In the genomic region with DNA sequence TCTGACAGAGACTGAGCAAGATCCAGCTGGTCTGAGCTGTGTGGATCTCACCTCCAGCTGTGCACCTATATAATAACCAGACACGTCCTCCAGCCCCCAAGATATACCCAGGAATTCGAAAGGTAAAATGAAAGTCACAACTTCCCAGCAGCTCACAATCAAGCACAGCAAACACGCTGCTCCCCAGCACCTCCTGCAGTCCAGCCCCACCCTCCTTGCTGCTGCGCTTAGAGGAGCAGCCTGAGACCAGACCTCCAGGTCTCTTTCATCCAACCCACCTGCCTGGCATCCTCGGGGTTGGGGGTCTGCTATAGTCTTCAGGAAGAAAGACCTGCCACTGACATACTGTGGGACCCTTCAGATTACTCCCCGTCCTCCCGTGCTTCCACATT, we compare ENCODE assay signal across 19 cellular contexts. TPM values are rescaled to one million over a fixed set of nuclear protein-coding genes. Genes with fewer than 3 reads are reported as not detected.
DNase-seq lines count a peak whose midpoint lies in the region; ATAC-seq and TF ChIP-seq lines count a peak whose summit lies in the region.
"Had no signal": no experiment of that assay in that cellular context is flagged by ENCODE, and none has a peak within 500 bp of the region (broad histone marks: within the 10 kb centered on the region; RNA-seq: fewer than 3 reads in every experiment).

No MANE protein-coding gene starts in this region.

- peaks cover 10% of the 10 kb centered on the region for H3K9me3 Mint-ChIP-seq in GM23338
- H3K9me3 Mint-ChIP-seq in neural crest cell: no peaks in the 10 kb centered on the region

- no peak overlapping the region for H3K23ac ChIP-seq in mesenchymal stem cell (ENCODE audit: low read length in 2 of 2)

- H3K36me3 ChIP-seq in GM23338 (ENCODE audit: insufficient read depth) (no peaks in the 10 kb centered on the region), breast epithelium (no peaks in the 10 kb centered on the region), mesenchymal stem cell (ENCODE audit: control insufficient read depth in 1 of 2, insufficient read depth in 2 of 2, low read depth in 1 of 2, low read length in 2 of 2) (no peaks in the 10 kb centered on the region)
- H3K36me3 ChIP-seq: right atrium auricular region had no signal

- no peak overlapping the region for H2BK120ac ChIP-seq in mesenchymal stem cell (ENCODE audit: low read depth, low read length)

- no peaks in the 10 kb centered on the region for H4K20me1 ChIP-seq in GM23338 (replicated peaks; ENCODE audit: insufficient read depth)

- no peak overlapping the region for H3K14ac ChIP-seq in mesenchymal stem cell (ENCODE audit: low read length in 2 of 2)

- H2BK12ac ChIP-seq in mesenchymal stem cell (ENCODE audit: low read length in 2 of 2): no peak overlapping the region

- 71% methylated on average over 5 of the region's 7 CpGs for WGBS in mesenchymal stem cell

- no peak for TF ChIP-seq POLR2A in erythroblast (IDR thresholded peaks at IDR 0.05; ENCODE audit: low read length)
- TF ChIP-seq POLR2A in breast epithelium (IDR thresholded peaks at IDR 0.05): no peak

- H3K36me3 Mint-ChIP-seq in GM23338 (ENCODE audit: low read depth): no peaks in the 10 kb centered on the region
- peaks cover 2% of the 10 kb centered on the region for H3K36me3 Mint-ChIP-seq in neural crest cell (ENCODE audit: low read depth)

- no peaks in the 10 kb centered on the region for H3K9me2 ChIP-seq in GM23338 (ENCODE audit: insufficient read depth)

- ATAC-seq in GM23338: peak; percentile 77

- no peak overlapping the region for H4K91ac ChIP-seq in mesenchymal stem cell (ENCODE audit: low read length)

- DNase-seq in GM23338 (ENCODE audit: low spot score): peak; percentile 15
- DNase-seq in NCI-H69 (lab: John Stamatoyannopoulos, UW): peak; percentile 15
- peak; percentile 25 for DNase-seq in erythroblast (lab: John Stamatoyannopoulos, UW)
- no peak for DNase-seq in neural crest cell (ENCODE audit: low read depth, low spot score)
- no peak for DNase-seq in breast epithelium (ENCODE audit: low spot score in 2 of 2)
- no peak for DNase-seq in mesenchymal stem cell
- DNase-seq in cerebellum (ENCODE audit: low spot score): no peak
- DNase-seq: activated gamma-delta T cell treated with Interleukin-2 at 50 U/mL for 16 hours; Caco-2; hippocampal formation; NCI-H2081; occipital lobe; stimulated activated CD4-positive, alpha-beta T cell treated with anti-CD3 and anti-CD28 coated beads, Interleukin-15, amount 100 ng/mL, for 24 hours; trophoblast cell had no signal

- intact Hi-C loops in breast epithelium (cut with DNase I; ENCODE audit: low total_unique reads): no loop called here

- no peak overlapping the region for H3K27ac ChIP-seq in GM23338 (ENCODE audit: low read depth)
- H3K27ac ChIP-seq in breast epithelium: no peak overlapping the region
- H3K27ac ChIP-seq in mesenchymal stem cell (ENCODE audit: low read length, poor library complexity, severe bottlenecking): no peak overlapping the region
- H3K27ac ChIP-seq: KMS-11, right atrium auricular region had no signal

- H3K27ac Mint-ChIP-seq in GM23338 (no peak overlapping the region), neural crest cell (ENCODE audit: unreplicated experiment) (peak overlapping the region; percentile 47)

- H3K4me2 ChIP-seq in GM23338 (no peak overlapping the region), mesenchymal stem cell (ENCODE audit: low read length, poor library complexity, severe bottlenecking) (no peak overlapping the region)
- H3K4me2 ChIP-seq: KMS-11 had no signal

- peaks cover 11% of the 10 kb centered on the region for H3K27me3 Mint-ChIP-seq in GM23338 (ENCODE audit: insufficient read depth, low read depth, poor library complexity)
- H3K27me3 Mint-ChIP-seq in neural crest cell (ENCODE audit: low read depth): no peaks in the 10 kb centered on the region

- H3K4ac ChIP-seq in mesenchymal stem cell (ENCODE audit: low read depth in 1 of 2, low read length in 2 of 2): no peak overlapping the region

- H3K4me3 ChIP-seq in GM23338 (no peak overlapping the region), breast epithelium (peak overlapping the region in 1 of 3 donors; percentile 37), mesenchymal stem cell (ENCODE audit: insufficient read depth in 1 of 2, low read depth in 1 of 2, low read length in 2 of 2) (no peak overlapping the region)
- H3K4me3 ChIP-seq: right atrium auricular region had no signal

- no peak overlapping the region for H2BK15ac ChIP-seq in mesenchymal stem cell (ENCODE audit: low read depth, poor library complexity, severe bottlenecking)

- H2AK5ac ChIP-seq in mesenchymal stem cell (ENCODE audit: low read length, severe bottlenecking): no peak overlapping the region

- no peaks in the 10 kb centered on the region for H3F3A ChIP-seq in GM23338 (replicated peaks; ENCODE audit: low read depth)

- no peaks in the 10 kb centered on the region for H3K79me1 ChIP-seq in mesenchymal stem cell (replicated peaks; ENCODE audit: low read length, poor library complexity, severe bottlenecking)

- H3K27me3 ChIP-seq in GM23338 (ENCODE audit: insufficient read depth) (no peaks in the 10 kb centered on the region), breast epithelium (no peaks in the 10 kb centered on the region), mesenchymal stem cell (ENCODE audit: control insufficient read depth in 1 of 2, insufficient read depth in 1 of 2, low read length in 2 of 2) (no peaks in the 10 kb centered on the region)
- H3K27me3 ChIP-seq: right atrium auricular region had no signal

- H3K18ac ChIP-seq in mesenchymal stem cell (ENCODE audit: low read depth in 1 of 2, low read length in 2 of 2): no peak overlapping the region

- H2BK5ac ChIP-seq in mesenchymal stem cell (ENCODE audit: low read depth, low read length, poor library complexity, severe bottlenecking): no peak overlapping the region

- no peak overlapping the region for H3K9ac ChIP-seq in mesenchymal stem cell (ENCODE audit: low read length)
- H3K9ac ChIP-seq: KMS-11 had no signal

- H3K4me1 Mint-ChIP-seq in GM23338: peaks cover 14% of the 10 kb centered on the region
- H3K4me1 Mint-ChIP-seq in neural crest cell: peaks cover 8% of the 10 kb centered on the region

- H2AFZ ChIP-seq in GM23338: no peak overlapping the region
- no peak overlapping the region for H2AFZ ChIP-seq in mesenchymal stem cell (ENCODE audit: low read depth, low read length)

- no peaks in the 10 kb centered on the region for H3K9me3 ChIP-seq in breast epithelium
- H3K9me3 ChIP-seq in mesenchymal stem cell (ENCODE audit: control insufficient read depth, low read length): peaks cover 4% of the 10 kb centered on the region
- H3K9me3 ChIP-seq: right atrium auricular region had no signal

- TF ChIP-seq CTCF in GM23338 (conservative IDR thresholded peaks at IDR 0.05; ENCODE audit: low read depth in 2 of 2): peak in 1 of 2 experiments; percentile 29; a peak in 2 of 4 replicates
- no peak for TF ChIP-seq CTCF in neural crest cell (conservative IDR thresholded peaks at IDR 0.05)
- no peak for TF ChIP-seq CTCF in breast epithelium (IDR thresholded peaks at IDR 0.05)

- H3K4me3 Mint-ChIP-seq in GM23338: no peak overlapping the region
- no peak overlapping the region for H3K4me3 Mint-ChIP-seq in neural crest cell

- H3K4me1 ChIP-seq in GM23338 (ENCODE audit: insufficient read depth): no peaks in the 10 kb centered on the region
- no peaks in the 10 kb centered on the region for H3K4me1 ChIP-seq in breast epithelium
- H3K4me1 ChIP-seq in mesenchymal stem cell (ENCODE audit: control insufficient read depth, insufficient read depth, low read depth, low read length): no peaks in the 10 kb centered on the region

- H3K79me2 ChIP-seq in GM23338 (replicated peaks; ENCODE audit: insufficient read depth): no peaks in the 10 kb centered on the region

- no peak overlapping the region for H4K8ac ChIP-seq in mesenchymal stem cell (ENCODE audit: low read length)

TF ChIP-seq in GM23338, 12 proteins besides CTCF, POLR2A, EP300 and RAD21 (continues in another document):
- no peak for TF ChIP-seq STAT1 (IDR thresholded peaks at IDR 0.05; ENCODE audit: unreplicated experiment)
- TF ChIP-seq ZNF114 (CRISPR knock-in tag; IDR thresholded peaks at IDR 0.05): no peak
- TF ChIP-seq JUNB (IDR thresholded peaks at IDR 0.05; ENCODE audit: unreplicated experiment): no peak
- no peak for TF ChIP-seq NANOG (IDR thresholded peaks at IDR 0.05; ENCODE audit: borderline replicate concordance)

RNA-seq across cellular contexts. Expression of gene APOL4, which starts 3.0 kb away (rescaled TPM):
- not detected in 2 replicates for total RNA-seq in GM23338 (2014; rRNA removed; shearing (Covaris generic))
- not detected in 2 replicates for polyA plus RNA-seq in GM23338 (2016; fragmentation: Nextera tagmentation; extraction: Ambion mirVana)
- total RNA-seq in neural crest cell: not detected in 2 replicates
- 10 to 100 TPM in 2 of 3 donors, 1 to 10 TPM in 1; 4.9 to 41.3 (median 15.0) TPM for total RNA-seq in breast epithelium
- not detected for polyA plus RNA-seq in mesenchymal stem cell (2013, experiment 1 of 2)
- not detected for polyA plus RNA-seq in mesenchymal stem cell (2013, experiment 2 of 2)
- total RNA-seq in cerebellum: 11.3 TPM
- total RNA-seq: astrocyte, Caco-2, NCI-H460, SK-MEL-5 had no signal

RNA-seq across cellular contexts. Expression of gene APOL2, which starts 34.7 kb away (rescaled TPM):
- total RNA-seq in GM23338 (2014; rRNA removed; shearing (Covaris generic)): 10.4 and 12.4 TPM in 2 replicates
- polyA plus RNA-seq in GM23338 (2016; fragmentation: Nextera tagmentation; extraction: Ambion mirVana): 4.9 and 5.5 TPM in 2 replicates
- 14.2 and 15.7 TPM in 2 replicates for total RNA-seq in neural crest cell
- 100 to 1,000 TPM in 1 of 3 donors, 10 to 100 TPM in 2; 50.4 to 112 (median 73.8) TPM for total RNA-seq in breast epithelium
- polyA plus RNA-seq in mesenchymal stem cell (2013, experiment 1 of 2): 28.5 TPM
- 29.7 TPM for polyA plus RNA-seq in mesenchymal stem cell (2013, experiment 2 of 2)
- total RNA-seq in cerebellum: 10.3 TPM

RNA-seq across cellular contexts. Expression of gene APOL3, which starts 44.1 kb away (rescaled TPM):
- total RNA-seq in GM23338 (2014; rRNA removed; shearing (Covaris generic)): not detected in 2 replicates
- not detected in 2 replicates for polyA plus RNA-seq in GM23338 (2016; fragmentation: Nextera tagmentation; extraction: Ambion mirVana)
- not detected in 2 replicates for total RNA-seq in neural crest cell
- total RNA-seq in breast epithelium: 100 to 1,000 TPM in 2 of 3 donors, 10 to 100 TPM in 1; 46.5 to 130 (median 101) TPM
- 4.5 TPM for polyA plus RNA-seq in mesenchymal stem cell (2013, experiment 1 of 2)
- polyA plus RNA-seq in mesenchymal stem cell (2013, experiment 2 of 2): 4.5 TPM
- 2.4 TPM for total RNA-seq in cerebellum
- total RNA-seq: Caco-2 had no signal

RNA-seq across cellular contexts. Expression of gene APOL1, which starts 48.3 kb away (rescaled TPM):
- total RNA-seq in GM23338 (2014; rRNA removed; shearing (Covaris generic)): not detected in 2 replicates
- 0.11 and 0.23 TPM in 2 replicates for polyA plus RNA-seq in GM23338 (2016; fragmentation: Nextera tagmentation; extraction: Ambion mirVana)
- total RNA-seq in neural crest cell (not detected in 2 replicates), breast epithelium (10 to 100 TPM in 2 of 3 donors, 1 to 10 TPM in 1; 5.9 to 38.3 (median 22.2) TPM), cerebellum (1.00 TPM)
- polyA plus RNA-seq in mesenchymal stem cell (2013, experiment 1 of 2): 19.4 TPM
- polyA plus RNA-seq in mesenchymal stem cell (2013, experiment 2 of 2): 18.7 TPM

Comparison
In these comparisons a context has a peak if more than half of its experiments do, and no peak if none do; other contexts are left out.
1. DNase-seq: peak in GM23338 (single experiment), NCI-H69 (single experiment) and erythroblast (2 of 2); none in neural crest cell (single experiment), breast epithelium (0 of 2), mesenchymal stem cell (single experiment) and cerebellum (single experiment).
2. RNA of gene APOL3, which starts 44.1 kb away (total RNA-seq): 46.5 to 130 TPM in breast epithelium; 2.4 TPM in cerebellum (single experiment), not detected in GM23338 and not detected in neural crest cell; every median in the first group is over 10 times any median in the second.